ENCODE assay signal across 9 cellular contexts in genomic region chr12:12349711-12350665, GRCh38. TPM values are rescaled to one million over a fixed set of nuclear protein-coding genes. Genes with fewer than 3 reads are reported as not detected.
A peak's percentile ranks its signal among the peaks of the same experiment; 100 is the strongest.
DNase-seq lines count a peak whose midpoint lies in the region; ATAC-seq, FAIRE-seq and TF ChIP-seq lines count a peak whose summit lies in the region.
"Had no signal": no experiment of that assay in that cellular context is flagged by ENCODE, and none has a peak within 500 bp of the region (broad histone marks: within the 10 kb centered on the region; RNA-seq: fewer than 3 reads in every experiment).

TSS of gene MANSC1 (minus strand) at chr12:12350242. CDS start at chr12:12343314, 6,928 bp downstream.

- WGBS in right cardiac atrium: under 1% methylated on average over 68 of the region's 68 CpGs

- H3K9me2 ChIP-seq in DOHH2 (replicated peaks; ENCODE audit: control insufficient read depth, low read length): no peaks in the 10 kb centered on the region

- no peak for FAIRE-seq in astrocyte (lab: Jason Lieb, UNC)
- FAIRE-seq: endometrium had no signal

- H2AFZ ChIP-seq in astrocyte (ENCODE audit: low read depth, low read length): peak within 1 kb of the TSS; percentile 95

- no peaks in the 10 kb centered on the region for H3K36me3 Mint-ChIP-seq in astrocyte (ENCODE audit: low read depth, unreplicated experiment)
- peaks cover 12% of the 10 kb centered on the region for H3K36me3 Mint-ChIP-seq in progenitor cell of endocrine pancreas (ENCODE audit: insufficient read depth)

- peak within 1 kb of the TSS; percentile 60 for H3K9ac ChIP-seq in astrocyte (ENCODE audit: low read length)

- H3K4me1 ChIP-seq in DOHH2 (ENCODE audit: control insufficient read depth, low read length) (peaks cover 17% of the 10 kb centered on the region), astrocyte (ENCODE audit: insufficient read depth, low read length) (no peaks in the 10 kb centered on the region), right cardiac atrium (ENCODE audit: control insufficient read depth, insufficient read depth, low read length) (no peaks in the 10 kb centered on the region)

- H3K79me2 ChIP-seq in DOHH2 (ENCODE audit: control insufficient read depth, low read length) (no peaks in the 10 kb centered on the region), astrocyte (ENCODE audit: insufficient read depth, low read length) (no peaks in the 10 kb centered on the region)

- H3K36me3 ChIP-seq in DOHH2 (ENCODE audit: control insufficient read depth, low read length) (no peaks in the 10 kb centered on the region), astrocyte (ENCODE audit: insufficient read depth, low read length) (no peaks in the 10 kb centered on the region)

- peak within 1 kb of the TSS; percentile 74 for H3K4me3 Mint-ChIP-seq in astrocyte (ENCODE audit: unreplicated experiment)
- H3K4me3 Mint-ChIP-seq in progenitor cell of endocrine pancreas (ENCODE audit: low read depth): peak within 1 kb of the TSS; percentile 78

- no peaks in the 10 kb centered on the region for H3K9me3 ChIP-seq in DOHH2 (ENCODE audit: control insufficient read depth, insufficient read depth, low read length)
- no peaks in the 10 kb centered on the region for H3K9me3 ChIP-seq in astrocyte (ENCODE audit: insufficient read depth, low read depth, low read length)
- H3K9me3 ChIP-seq in right cardiac atrium (ENCODE audit: control insufficient read depth, low read length): no peaks in the 10 kb centered on the region

- H3K4me1 Mint-ChIP-seq in astrocyte (ENCODE audit: low read depth, unreplicated experiment): no peaks in the 10 kb centered on the region
- H3K4me1 Mint-ChIP-seq in progenitor cell of endocrine pancreas (ENCODE audit: low read depth): peaks cover 24% of the 10 kb centered on the region

- H3K27ac ChIP-seq in DOHH2 (ENCODE audit: low read depth, low read length) (no peak within 1 kb of the TSS), astrocyte (ENCODE audit: low read depth, low read length) (no peak within 1 kb of the TSS), right cardiac atrium (ENCODE audit: low read length) (peak within 1 kb of the TSS; percentile 10)

- peak; percentile 2 to 12 for DNase-seq in Kasumi-1 (lab: John Stamatoyannopoulos, UW)
- DNase-seq in T follicular helper cell (ENCODE audit: low read depth): peak; percentile 21
- no peak for DNase-seq in astrocyte (ENCODE audit: low read depth)
- DNase-seq in right cardiac atrium: peak; percentile 70 to 88 (median 84)
- DNase-seq in progenitor cell of endocrine pancreas (ENCODE audit: low spot score, unreplicated experiment): peak; percentile 77

- ATAC-seq in right cardiac atrium: peak; percentile 94
- no peak for ATAC-seq in GM19035 (IDR thresholded peaks at IDR 0.05; ENCODE audit: unreplicated experiment)
- ATAC-seq in HG02885 (IDR thresholded peaks at IDR 0.05; ENCODE audit: poor library complexity, unreplicated experiment): no peak

- H3K4me3 ChIP-seq in DOHH2 (ENCODE audit: low read length) (peak within 1 kb of the TSS; percentile 78), astrocyte (ENCODE audit: insufficient read depth, low read depth, low read length) (peak within 1 kb of the TSS; percentile 58), right cardiac atrium (ENCODE audit: low read length) (peak within 1 kb of the TSS; percentile 62)

- peaks cover 8% of the 10 kb centered on the region for H3F3A ChIP-seq in DOHH2 (ENCODE audit: control insufficient read depth, insufficient read depth)

- H3K27me3 ChIP-seq in DOHH2 (ENCODE audit: control insufficient read depth, low read length) (peaks cover 15% of the 10 kb centered on the region; the same call in 1 of the 2 replicates), astrocyte (ENCODE audit: insufficient read depth, low read length) (no peaks in the 10 kb centered on the region), right cardiac atrium (ENCODE audit: control insufficient read depth, insufficient read depth) (no peaks in the 10 kb centered on the region)

- H3K27ac Mint-ChIP-seq in astrocyte (ENCODE audit: unreplicated experiment) (no peak within 1 kb of the TSS), progenitor cell of endocrine pancreas (peak within 1 kb of the TSS; percentile 77)

- H4K20me1 ChIP-seq in DOHH2 (ENCODE audit: control insufficient read depth, insufficient read depth, low read depth, low read length): no peaks in the 10 kb centered on the region
- H4K20me1 ChIP-seq in astrocyte (ENCODE audit: insufficient read depth, low read length): no peaks in the 10 kb centered on the region

- peak within 1 kb of the TSS; percentile 92 for H3K4me2 ChIP-seq in DOHH2 (ENCODE audit: low read length)
- peak within 1 kb of the TSS; percentile 87 for H3K4me2 ChIP-seq in astrocyte (ENCODE audit: low read length)

- TF ChIP-seq CTCF in DOHH2 (IDR thresholded peaks at IDR 0.05; ENCODE audit: low read depth, low read length, poor library complexity, severe bottlenecking) (peak; percentile 48), astrocyte (IDR thresholded peaks at IDR 0.05; ENCODE audit: insufficient read depth, low read depth, low read length) (peak; percentile 9), progenitor cell of endocrine pancreas (IDR thresholded peaks at IDR 0.05; ENCODE audit: unreplicated experiment) (peak; percentile 84)

- H3K27me3 Mint-ChIP-seq in astrocyte (ENCODE audit: low read depth, unreplicated experiment): no peaks in the 10 kb centered on the region
- H3K27me3 Mint-ChIP-seq in progenitor cell of endocrine pancreas: peaks cover 3% of the 10 kb centered on the region

- intact Hi-C loops in right cardiac atrium (cut with DNase I): no loop called here

- H3K9me3 Mint-ChIP-seq in astrocyte (ENCODE audit: unreplicated experiment): no peaks in the 10 kb centered on the region
- peaks cover 10% of the 10 kb centered on the region for H3K9me3 Mint-ChIP-seq in progenitor cell of endocrine pancreas (ENCODE audit: low read depth)

RNA-seq across cellular contexts. Expression of gene MANSC1, which starts in this region (rescaled TPM):
- total RNA-seq in astrocyte (2.5 and 2.9 TPM in 2 replicates), right cardiac atrium (10 to 100 TPM; 13.0 to 19.0 (median 14.2) TPM), progenitor cell of endocrine pancreas (30.1 and 30.7 TPM in 2 replicates)
- polyA plus RNA-seq in right cardiac atrium: 8.1 TPM

Comparison
In these comparisons a context has a peak if more than half of its experiments do, and no peak if none do; other contexts are left out.
1. CTCF ChIP-seq: peak in every context shown above with its lines; median percentile 84 in progenitor cell of endocrine pancreas; 48 in DOHH2; 9 in astrocyte.
2. ATAC-seq: peak in right cardiac atrium (2 of 2); none in GM19035 (single experiment) and HG02885 (single experiment).
3. Peak in every context shown above with its lines, with median percentiles within 50 percentile points of each other: H3K4me3 ChIP-seq.